Comparison of ENCODE assay signal across 24 cellular contexts in genomic region chr19:5864013-5864720, GRCh38. TPM values are rescaled to one million over a fixed set of nuclear protein-coding genes. Genes with fewer than 3 reads are reported as not detected.
"Had no signal": no experiment of that assay in that cellular context is flagged by ENCODE, and none has a peak within 500 bp of the region (broad histone marks: within the 10 kb centered on the region; RNA-seq: fewer than 3 reads in every experiment).

No MANE protein-coding gene starts in this region.

- DNase-seq: effector memory CD4-positive, alpha-beta T cell; heart left ventricle; hippocampal formation; islet precursor cell; mammary epithelial cell; mucosa of descending colon; ovary; small intestine; stimulated activated CD4-positive, alpha-beta T cell treated with anti-CD3 and anti-CD28 coated beads, Interleukin-12 subunit alpha, Interleukin-12 subunit beta, amount 100 ng/mL, for 4 hours; stimulated activated naive CD4-positive, alpha-beta T cell treated with Interleukin-2 at 50 U/mL for 16 hours; trophoblast cell had no signal

- ATAC-seq: esophagus mucosa, left lobe of liver, mucosa of descending colon had no signal

- H3K4me1 Mint-ChIP-seq: nephron had no signal

- H3K27ac ChIP-seq: heart left ventricle, ovary, right atrium auricular region had no signal

- H3K27ac Mint-ChIP-seq: nephron had no signal

- FAIRE-seq: endometrium, frontal cortex, small intestine had no signal

- H3K36me3 ChIP-seq: heart left ventricle, ovary, right atrium auricular region had no signal

- H3K4me1 ChIP-seq: heart left ventricle, right atrium auricular region had no signal

- H3K27me3 ChIP-seq: heart left ventricle, ovary, right atrium auricular region had no signal

- H3K9me3 ChIP-seq: heart left ventricle, mucosa of descending colon, ovary, right atrium auricular region had no signal

- H3K9me3 Mint-ChIP-seq: nephron had no signal

- H3K4me3 Mint-ChIP-seq: nephron had no signal

- H3K4me3 ChIP-seq: heart left ventricle, mucosa of descending colon, ovary, right atrium auricular region had no signal

RNA-seq across cellular contexts. Expression of gene FUT5, which starts 6.2 kb away (rescaled TPM):
- total RNA-seq: esophagus mucosa, fibroblast of lung, frontal cortex, glomerular endothelial cell, heart left ventricle, lower leg skin, mammary epithelial cell, mesenteric fat pad, mucosa of descending colon, posterior vena cava, right atrium auricular region, urinary bladder had no signal
- polyA plus RNA-seq: fibroblast of lung, heart left ventricle, mammary epithelial cell, ovary, small intestine, thymus, urinary bladder had no signal

RNA-seq across cellular contexts. Expression of gene FUT3, which starts 12.9 kb away (rescaled TPM):
- total RNA-seq: fibroblast of lung, frontal cortex, glomerular endothelial cell, heart left ventricle, mesenteric fat pad, posterior vena cava, right atrium auricular region had no signal
- polyA plus RNA-seq: fibroblast of lung had no signal

RNA-seq across cellular contexts. Expression of gene FUT6, which starts 24.7 kb away (rescaled TPM):
- total RNA-seq: fibroblast of lung, frontal cortex, glomerular endothelial cell, heart left ventricle, mesenteric fat pad, posterior vena cava, right atrium auricular region, urinary bladder had no signal
- polyA plus RNA-seq: fibroblast of lung, heart left ventricle, mammary epithelial cell, ovary had no signal
